Comparison of ENCODE assay signal across 24 cellular contexts in genomic region chr1:111370871-111371270, GRCh38.
"Had no signal": no experiment of that assay in that cellular context is flagged by ENCODE, and none has a peak within 500 bp of the region (broad histone marks: within the 10 kb centered on the region; RNA-seq: fewer than 3 reads in every experiment).

No MANE protein-coding gene starts in this region.

- H3K4me3 ChIP-seq: hepatocyte, left ventricle myocardium inferior, lung, neural progenitor cell, right atrium auricular region, right lobe of liver, skin epidermis, stomach, suprapubic skin, thoracic aorta, tibial nerve, uterus had no signal

- ATAC-seq: natural killer cell; right lobe of liver; stimulated activated naive B cell treated with anti-CD40 and anti-IgM and Interleukin-4, amounts not matched to agents 10 μg/mL and 1 μg/mL and 100 μg/mL, for 72 hours; stimulated activated naive CD8-positive, alpha-beta T cell treated with anti-CD3 and anti-CD28 coated beads, Interleukin-15, Interleukin-2, amounts not matched to agents 100 U/mL and 50 U/mL, for 24 hours had no signal

- H3K9me3 ChIP-seq: left ventricle myocardium inferior, neutrophil, right atrium auricular region, right lobe of liver, stomach, suprapubic skin, thoracic aorta, tibial nerve, uterus had no signal

- H3K27me3 ChIP-seq: hepatocyte, neural progenitor cell, right atrium auricular region, right lobe of liver, uterus had no signal

- H3K4me2 ChIP-seq: hepatocyte, neural progenitor cell had no signal

- H3K4me1 ChIP-seq: left ventricle myocardium inferior, right atrium auricular region, right lobe of liver, stomach, suprapubic skin, tibial nerve, uterus had no signal

- H3K79me2 ChIP-seq: hepatocyte had no signal

- H3K9ac ChIP-seq: neural progenitor cell had no signal

- H3K36me3 ChIP-seq: left ventricle myocardium inferior, neural progenitor cell, neutrophil, right atrium auricular region, right lobe of liver, stomach, suprapubic skin, thoracic aorta, tibial nerve, uterus had no signal

- H2AFZ ChIP-seq: hepatocyte, neural progenitor cell had no signal

- H3K27ac ChIP-seq: hepatocyte, left ventricle myocardium inferior, neural progenitor cell, neutrophil, right atrium auricular region, right lobe of liver, suprapubic skin, thoracic aorta, tibial nerve, uterus had no signal

- DNase-seq: left ventricle myocardium inferior; mesendoderm; naive B cell; natural killer cell; nephron progenitor cell; occipital lobe; right lobe of liver; stimulated activated CD4-positive, alpha-beta T cell treated with anti-CD3 and anti-CD28 coated beads, Interleukin-12 subunit alpha, Interleukin-12 subunit beta, amount 100 ng/mL, for 4 hours; stimulated activated CD4-positive, alpha-beta T cell treated with anti-CD3 and anti-CD28 coated beads, Interleukin-15, amount 100 ng/mL, for 24 hours; stimulated activated CD4-positive, alpha-beta T cell treated with anti-CD3 and anti-CD28 coated beads, Interleukin-2, amount 100 ng/mL, for 24 hours; stimulated activated CD4-positive, alpha-beta T cell treated with anti-CD3 and anti-CD28 coated beads, Interleukin-4, amount 100 ng/mL, for 1 hour; stimulated activated naive B cell treated with anti-CD40 and anti-IgM and Interleukin-4, amounts not matched to agents 10 μg/mL and 1 μg/mL and 100 μg/mL, for 72 hours; stimulated activated naive CD8-positive, alpha-beta T cell treated with anti-CD3 and anti-CD28 coated beads, Interleukin-15, Interleukin-2, amounts not matched to agents 100 U/mL and 50 U/mL, for 24 hours; stomach; uterus had no signal
